ENCODE assay signal across 8 cellular contexts in the genomic region with DNA sequence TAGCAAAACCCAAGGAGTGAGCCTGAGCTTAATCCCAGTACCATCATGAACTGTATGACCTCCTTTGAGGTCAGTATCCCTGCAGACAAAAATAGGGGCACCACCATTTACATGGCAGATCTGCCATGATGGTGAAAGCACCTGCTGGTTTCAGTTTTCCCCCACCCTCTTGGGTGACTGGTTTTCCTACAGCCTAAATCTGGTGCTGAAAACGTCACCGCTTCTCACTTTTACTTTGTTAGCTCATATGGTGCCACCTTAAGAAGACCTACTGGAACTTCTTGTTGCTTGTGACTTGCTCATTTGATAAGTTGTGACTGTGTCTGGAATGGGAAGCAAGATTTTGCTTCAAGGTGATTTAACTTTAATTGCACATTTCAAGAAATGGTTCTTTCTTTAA. TPM values are rescaled to one million over a fixed set of nuclear protein-coding genes. Genes with fewer than 3 reads are reported as not detected.
DNase-seq lines count a peak whose midpoint lies in the region; ATAC-seq and TF ChIP-seq lines count a peak whose summit lies in the region.

No MANE protein-coding gene starts in this region.

- H4K20me1 ChIP-seq in DND-41 (ENCODE audit: insufficient read depth, low read length), result peaks cover 63% of the 10 kb centered on the region

- peaks cover 100% of the 10 kb centered on the region for H3K79me2 ChIP-seq in DND-41 (ENCODE audit: insufficient read depth, low read length)

- H3K9me3 ChIP-seq in DND-41 (ENCODE audit: insufficient read depth, low read length, severe bottlenecking), result no peaks in the 10 kb centered on the region
- H3K9me3 ChIP-seq in suprapubic skin, result no peaks in the 10 kb centered on the region

- peaks cover 3% of the 10 kb centered on the region for H3K36me3 Mint-ChIP-seq in activated naive CD8-positive, alpha-beta T cell

- peak overlapping the region; percentile 88 for H3K27ac Mint-ChIP-seq in activated naive CD8-positive, alpha-beta T cell

- H3K4me1 ChIP-seq in DND-41 (ENCODE audit: insufficient read depth, low read length), result peaks cover 38% of the 10 kb centered on the region
- peaks cover 54% of the 10 kb centered on the region for H3K4me1 ChIP-seq in suprapubic skin

- H3K36me3 ChIP-seq in DND-41 (ENCODE audit: insufficient read depth, low read length) (peaks cover 10% of the 10 kb centered on the region), suprapubic skin (no peaks in the 10 kb centered on the region)

- H3K4me3 Mint-ChIP-seq in activated naive CD8-positive, alpha-beta T cell, result peak overlapping the region; percentile 89

- H3K27me3 ChIP-seq in DND-41 (ENCODE audit: insufficient read depth, low read length, poor library complexity) (no peaks in the 10 kb centered on the region), suprapubic skin (no peaks in the 10 kb centered on the region)

- no peaks in the 10 kb centered on the region for H3K27me3 Mint-ChIP-seq in activated naive CD8-positive, alpha-beta T cell

- H3K9ac ChIP-seq in DND-41 (ENCODE audit: low read depth, low read length), result no peak overlapping the region

- no peaks in the 10 kb centered on the region for H3K9me3 Mint-ChIP-seq in activated naive CD8-positive, alpha-beta T cell (ENCODE audit: low read depth)

- DNase-seq in DND-41 (no peak), suprapubic skin (ENCODE audit: low spot score in 2 of 2) (no peak), RKO (ENCODE audit: low spot score) (no peak), NCI-H2081 (lab: John Stamatoyannopoulos, UW) (no peak)

- no peak overlapping the region for H2AFZ ChIP-seq in DND-41 (ENCODE audit: low read depth, low read length)

- TF ChIP-seq EP300 in suprapubic skin (IDR thresholded peaks at IDR 0.05), result no peak

- peak overlapping the region; percentile 29; the same call in 1 of the 2 replicates for H3K4me2 ChIP-seq in DND-41 (ENCODE audit: insufficient read depth, low read length)

- 70% methylated on average over 2 of the region's 2 CpGs for WGBS in suprapubic skin

- TF ChIP-seq CTCF in DND-41 (IDR thresholded peaks at IDR 0.05; ENCODE audit: borderline replicate concordance, extremely low read depth, low read length, poor library complexity, severe bottlenecking), result no peak
- no peak for TF ChIP-seq CTCF in suprapubic skin (IDR thresholded peaks at IDR 0.05)

- no peak for ATAC-seq in DND-41 (ENCODE audit: insufficient read depth, low read depth)
- ATAC-seq in GM19467 (IDR thresholded peaks at IDR 0.05; ENCODE audit: unreplicated experiment), result peak; percentile 48
- ATAC-seq in HG03442 (IDR thresholded peaks at IDR 0.05; ENCODE audit: unreplicated experiment), result peak; percentile 61
- ATAC-seq in GM19035 (IDR thresholded peaks at IDR 0.05; ENCODE audit: unreplicated experiment), result no peak

- H3K27ac ChIP-seq in DND-41 (ENCODE audit: low read length) (no peak overlapping the region), suprapubic skin (no peak overlapping the region)

- H3K4me3 ChIP-seq in DND-41 (ENCODE audit: low read depth in 1 of 2, low read length in 2 of 2) (no peak overlapping the region), suprapubic skin (no peak overlapping the region)

- peaks cover 79% of the 10 kb centered on the region for H3K4me1 Mint-ChIP-seq in activated naive CD8-positive, alpha-beta T cell (ENCODE audit: low read depth)

- no peak for TF ChIP-seq POLR2A in suprapubic skin (IDR thresholded peaks at IDR 0.05)

RNA-seq across cellular contexts. Expression of gene PPP1R2, which starts 5.1 kb away (rescaled TPM):
- 10 to 100 TPM; 61.7 to 96.0 (median 71.4) TPM for total RNA-seq in suprapubic skin

RNA-seq across cellular contexts. Expression of gene APOD, which starts 45.7 kb away (rescaled TPM):
- total RNA-seq in suprapubic skin, result 100 to 1,000 TPM; 177 to 341 (median 313) TPM

Comparison
In these comparisons a context has a peak if more than half of its experiments do, and no peak if none do; other contexts are left out.
1. ATAC-seq: peak in GM19467 (single experiment) and HG03442 (single experiment); none in DND-41 (single experiment) and GM19035 (single experiment).